In the genomic region with DNA sequence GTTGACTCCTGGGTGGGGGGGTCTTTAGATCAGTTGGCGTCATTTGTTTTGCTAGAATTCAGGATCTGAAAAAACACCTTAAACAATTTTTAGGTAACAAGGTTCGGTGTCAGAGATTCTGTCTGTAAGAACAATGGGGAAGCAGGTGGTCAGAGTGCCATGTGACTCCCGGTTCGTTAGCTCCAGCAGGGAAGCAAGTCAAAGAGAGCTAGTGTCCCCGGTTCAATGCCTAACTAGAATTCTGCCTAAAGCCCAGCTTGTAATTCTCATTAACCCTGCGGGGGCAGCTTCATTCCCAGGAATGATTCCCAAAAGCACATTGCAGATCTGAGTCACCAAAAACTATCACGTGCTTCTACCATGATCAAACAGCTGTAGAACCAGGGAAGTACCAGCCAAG, we compare ENCODE assay signal across 1 cellular context.
A peak's percentile ranks its signal among the peaks of the same experiment; 100 is the strongest.
TF ChIP-seq lines count a peak whose summit lies in the region.

No MANE protein-coding gene starts in this region.

TF ChIP-seq in H1, 55 proteins besides CTCF, POLR2A, EP300 and RAD21 (continued from another document):
- TF ChIP-seq USF2 (IDR thresholded peaks at IDR 0.05; ENCODE audit: low read length), result 0 out of 2 replicates have a peak, but pooled peaks have one; percentile 29
TF ChIP-seq in H1: peak in this region for 2.
